Comparison of ENCODE assay signal across 12 cellular contexts in the genomic region with DNA sequence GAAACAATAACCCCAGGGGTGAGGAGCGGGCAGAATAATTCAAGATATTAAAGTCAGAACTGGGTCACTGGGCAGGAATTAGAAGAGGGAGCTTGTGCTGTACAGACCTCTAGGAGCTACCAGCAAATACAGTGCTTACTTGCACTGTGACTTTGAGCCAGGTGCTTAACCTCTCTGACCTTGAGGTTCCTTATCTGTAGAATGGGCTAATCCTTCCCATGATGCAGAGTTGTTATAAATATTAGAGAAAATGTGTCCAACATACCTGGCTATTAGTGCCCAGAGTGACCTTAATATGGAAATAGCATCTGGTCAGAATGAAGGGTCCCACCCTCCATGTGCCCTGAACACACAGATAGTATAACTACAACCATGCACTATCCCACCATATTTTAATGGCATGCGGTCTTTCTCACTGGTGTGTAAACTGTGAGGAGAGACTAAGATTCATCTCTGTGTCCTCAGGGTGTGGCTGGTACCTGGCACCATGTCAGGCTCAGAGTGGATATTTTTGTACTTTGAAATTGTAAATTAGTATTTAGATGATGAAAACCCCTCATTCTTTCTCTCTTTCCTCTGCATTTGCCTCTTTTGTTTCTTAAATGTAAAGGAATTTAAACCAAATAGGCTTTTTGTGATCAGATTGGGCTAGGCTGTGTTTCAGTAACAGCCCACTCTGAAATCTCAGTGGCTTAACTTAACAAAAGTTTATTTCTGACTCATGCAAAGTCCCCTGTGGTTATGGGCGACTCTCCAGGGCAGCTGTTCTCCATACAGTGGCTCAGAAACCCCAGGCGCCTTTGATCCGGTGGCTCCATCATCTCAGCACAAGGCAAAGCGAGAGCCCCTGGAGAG. TPM values are rescaled to one million over a fixed set of nuclear protein-coding genes. Genes with fewer than 3 reads are reported as not detected.
DNase-seq lines count a peak whose midpoint lies in the region; ATAC-seq, FAIRE-seq and TF ChIP-seq lines count a peak whose summit lies in the region.
"Had no signal": no experiment of that assay in that cellular context is flagged by ENCODE, and none has a peak within 500 bp of the region (broad histone marks: within the 10 kb centered on the region; RNA-seq: fewer than 3 reads in every experiment).

No MANE protein-coding gene starts in this region.

- no peak for TF ChIP-seq POLR2A in K562 (conservative IDR thresholded peaks at IDR 0.05)

- no peaks in the 10 kb centered on the region for H3K9me3 Mint-ChIP-seq in CD14-positive monocyte
- H3K9me3 Mint-ChIP-seq: activated CD4-positive, alpha-beta memory T cell treated with anti-CD3 and anti-CD28 coated beads, Interleukin-2, amount 10 ng/mL, durations not matched to agents 7 days and 5 days; natural killer cell had no signal

- BruUV-seq in K562 (replicated peaks; lab: Mats Ljungman, UMichigan): no TSS peak

- in situ Hi-C loops in K562 (cut with MboI): no loop called here

- WGBS in K562 (ENCODE audit: insufficient coverage, low coverage, missing lambda C conversion rate): 0% methylated on average over 6 of the region's 6 CpGs

- no peak overlapping the region for H3K4me3 ChIP-seq in K562

- H3K27ac Mint-ChIP-seq in CD14-positive monocyte: no peak overlapping the region
- H3K27ac Mint-ChIP-seq: activated CD4-positive, alpha-beta memory T cell treated with anti-CD3 and anti-CD28 coated beads, Interleukin-2, amount 10 ng/mL, durations not matched to agents 7 days and 5 days; natural killer cell had no signal

- no peaks in the 10 kb centered on the region for H3K9me1 ChIP-seq in K562 (ENCODE audit: control insufficient read depth, insufficient read depth, low read length)

- H3K9me3 ChIP-seq in K562 (replicated peaks; ENCODE audit: control insufficient read depth, insufficient read depth, low read depth, low read length): no peaks in the 10 kb centered on the region

- peaks cover 0 to 4% of the 10 kb centered on the region in 2 experiments; a peak in 2 of 5 replicates for H3K27me3 ChIP-seq in K562 (ENCODE audit: control insufficient read depth in 2 of 2, insufficient read depth in 2 of 2, low read length in 2 of 2)

- H3K36me3 ChIP-seq in K562 (ENCODE audit: control insufficient read depth, insufficient read depth, low read length): no peaks in the 10 kb centered on the region

- H3K4me1 Mint-ChIP-seq in CD14-positive monocyte: peaks cover 4% of the 10 kb centered on the region
- H3K4me1 Mint-ChIP-seq: activated CD4-positive, alpha-beta memory T cell treated with anti-CD3 and anti-CD28 coated beads, Interleukin-2, amount 10 ng/mL, durations not matched to agents 7 days and 5 days; natural killer cell had no signal

- H3K9ac ChIP-seq in K562 (ENCODE audit: insufficient read depth in 1 of 2, low read depth in 2 of 2, low read length in 2 of 2): no peak overlapping the region

- intact Hi-C loops in K562 (cut with micrococcal nuclease) (no loop called here), CD14-positive monocyte (cut with micrococcal nuclease) (no loop called here)

- no peak for TF ChIP-seq RAD21 in K562 (CRISPR knock-in tag; conservative IDR thresholded peaks at IDR 0.05 in 1 of 2, IDR thresholded peaks at IDR 0.05 in 1 of 2)

- peak; percentile 43 for DNase-seq in NCI-H345 (lab: John Stamatoyannopoulos, UW)
- DNase-seq in NCI-H345 treated with DMSO at 0.1 percent for 48 hours (lab: John Stamatoyannopoulos, UW; ENCODE audit: unreplicated experiment): no peak
- DNase-seq in HS-27A (ENCODE audit: low read depth): peak; percentile 66
- DNase-seq in K562 (ENCODE audit: extremely low read depth in 1 of 4, low spot score in 3 of 4): no peak
- DNase-seq in smooth muscle cell of the brain vasculature (ENCODE audit: low read depth, low spot score): peak; percentile 86
- DNase-seq in CD14-positive monocyte (ENCODE audit: low spot score): no peak
- DNase-seq in NCI-H526 (lab: John Stamatoyannopoulos, UW): no peak
- DNase-seq: activated CD4-positive, alpha-beta memory T cell treated with anti-CD3 and anti-CD28 coated beads, Interleukin-2, amount 10 ng/mL, durations not matched to agents 7 days and 5 days; effector memory CD4-positive, alpha-beta T cell; natural killer cell had no signal

- H3K36me3 Mint-ChIP-seq in CD14-positive monocyte: no peaks in the 10 kb centered on the region
- H3K36me3 Mint-ChIP-seq: natural killer cell had no signal

- H2AFZ ChIP-seq in K562 (ENCODE audit: low read depth, low read length): no peak overlapping the region

- POLR2A ChIA-PET in K562 (lab: Yijun Ruan, JAX): interaction anchor here (0.8 kb wide), 1 partner anchor 22 kb away, joined by 3 read pairs; no protein-coding TSS in a partner anchor

- no peak for TF ChIP-seq CTCF in K562 (IDR thresholded peaks at IDR 0.05 in 2 of 3, conservative IDR thresholded peaks at IDR 0.05 in 1 of 3; ENCODE audit: insufficient read depth in 2 of 3, low read depth in 1 of 3, low read length in 3 of 3)
- no peak for TF ChIP-seq CTCF in CD14-positive monocyte (IDR thresholded peaks at IDR 0.05)

- ATAC-seq in K562 (no peak), HG03520 (IDR thresholded peaks at IDR 0.05; ENCODE audit: unreplicated experiment) (no peak)
- ATAC-seq: natural killer cell had no signal

- no peak for FAIRE-seq in K562 (lab: Jason Lieb, UNC)

- H3K4me2 ChIP-seq in K562 (ENCODE audit: insufficient read depth, low read length): no peak overlapping the region

- H3K79me2 ChIP-seq in K562 (ENCODE audit: control insufficient read depth, insufficient read depth, low read length): no peaks in the 10 kb centered on the region

- peaks cover 2 to 8% (median 7%) of the 10 kb centered on the region in 3 donors for H3K27me3 Mint-ChIP-seq in CD14-positive monocyte (ENCODE audit: low read depth in 3 of 3)

- TF ChIP-seq EP300 in K562 (IDR thresholded peaks at IDR 0.05; ENCODE audit: low read length): no peak

- no peak overlapping the region for H3K27ac ChIP-seq in K562 (ENCODE audit: extremely low read depth, low read depth, low read length)
- H3K27ac ChIP-seq: 22Rv1 had no signal

- H4K20me1 ChIP-seq in K562 (replicated peaks; ENCODE audit: control insufficient read depth, insufficient read depth, low read length): no peaks in the 10 kb centered on the region

- CTCF ChIA-PET in K562 (lab: Yijun Ruan, JAX; ENCODE audit: low intra/inter-chr PET ratio): no interaction called here

- H3K4me3 Mint-ChIP-seq in CD14-positive monocyte: no peak overlapping the region
- H3K4me3 Mint-ChIP-seq: activated CD4-positive, alpha-beta memory T cell treated with anti-CD3 and anti-CD28 coated beads, Interleukin-2, amount 10 ng/mL, durations not matched to agents 7 days and 5 days; natural killer cell had no signal

- no peaks in the 10 kb centered on the region for H3K4me1 ChIP-seq in K562 (replicated peaks in 1 of 2; ENCODE audit: control insufficient read depth in 2 of 2, insufficient read depth in 2 of 2, low read length in 2 of 2)

TF ChIP-seq in K562, 482 proteins besides CTCF, POLR2A, EP300 and RAD21:
- TF ChIP-seq ZNF445 (CRISPR knock-in tag; IDR thresholded peaks at IDR 0.05; ENCODE audit: low read depth) (no peak), RBM25 (IDR thresholded peaks at IDR 0.05; ENCODE audit: low read depth, low read length, severe bottlenecking) (peak; percentile 37)
TF ChIP-seq in K562: peak in this region for 1.

RNA-seq across cellular contexts. Expression of a gene that starts 60.0 kb away (rescaled TPM):
- not detected in 2 replicates for total RNA-seq in K562 (2011; cell fraction: chromatin; rRNA removed; ENCODE audit: low replicate concordance)
- total RNA-seq in K562 (2011; cell fraction: nucleolus; rRNA removed): not detected in 2 replicates
- not detected in 2 replicates for total RNA-seq in K562 (2011; cell fraction: nucleoplasm; rRNA removed)
- not detected in 2 replicates for total RNA-seq in K562 (2014; rRNA removed)
- total RNA-seq in K562 (2014; rRNA removed; fragmentation: Illumina TruSeq; extraction: Trizol): not detected in 2 replicates
- total RNA-seq in K562 (2015; rRNA removed; fragmentation: Illumina TruSeq; extraction: Trizol): not detected in 2 replicates
- total RNA-seq in K562 (2021): 0.02 and 0.07 TPM in 2 replicates
- not detected in 2 replicates for polyA plus RNA-seq in K562 (2011; rRNA removed)
- not detected in 2 replicates for polyA plus RNA-seq in K562 (2011; cell fraction: cytosol; rRNA removed)
- not detected in 2 replicates for polyA plus RNA-seq in K562 (2011; cell fraction: nucleus; rRNA removed)
- polyA plus RNA-seq in K562 (2012): not detected in 2 replicates
- polyA plus RNA-seq in K562 (2014; fragmentation: Illumina TruSeq; extraction: Trizol): not detected in 2 replicates
- polyA plus RNA-seq in K562 (2014; fragmentation: Nextera tagmentation; extraction: Ambion mirVana): not detected
- not detected in 2 replicates for polyA plus RNA-seq in K562 (2014; rRNA removed)
- not detected in 2 replicates for polyA minus RNA-seq in K562 (2011; rRNA and poly(A)+ RNA removed)
- not detected in 2 replicates for polyA minus RNA-seq in K562 (2011; cell fraction: cytosol; rRNA and poly(A)+ RNA removed)
- not detected in 2 replicates for polyA minus RNA-seq in K562 (2011; cell fraction: nucleus; rRNA and poly(A)+ RNA removed)
- polyA plus RNA-seq in CD14-positive monocyte: not detected

Comparison
In these comparisons a context has a peak if more than half of its experiments do, and no peak if none do; other contexts are left out.
1. DNase-seq: peak in NCI-H345 (single experiment), HS-27A (single experiment) and smooth muscle cell of the brain vasculature (single experiment); none in NCI-H345 treated with DMSO at 0.1 percent for 48 hours (single experiment), K562 (0 of 4), CD14-positive monocyte (single experiment) and NCI-H526 (0 of 2).